Comparison of ENCODE assay signal across 18 cellular contexts in genomic region chr16:75911896-75912295, GRCh38.
DNase-seq lines count a peak whose midpoint lies in the region; ATAC-seq and TF ChIP-seq lines count a peak whose summit lies in the region.
"Had no signal": no experiment of that assay in that cellular context is flagged by ENCODE, and none has a peak within 500 bp of the region (broad histone marks: within the 10 kb centered on the region; RNA-seq: fewer than 3 reads in every experiment).

No MANE protein-coding gene starts in this region.

- H3K27ac ChIP-seq in mesenchymal stem cell (ENCODE audit: low read length, poor library complexity, severe bottlenecking) (no peak overlapping the region), ascending aorta (no peak overlapping the region), colonic mucosa (no peak overlapping the region)
- H3K27ac ChIP-seq: BLaER1 treated with 17β-estradiol and CSF1 and Interleukin-3, amounts not matched to agents 10 nM and 100 nM; C4-2B had no signal

- H3K4me3 ChIP-seq in fibroblast of villous mesenchyme (ENCODE audit: low read depth, low read length) (no peak overlapping the region), mesenchymal stem cell (ENCODE audit: insufficient read depth in 1 of 2, low read depth in 1 of 2, low read length in 2 of 2) (no peak overlapping the region), ascending aorta (no peak overlapping the region), colonic mucosa (no peak overlapping the region)
- H3K4me3 ChIP-seq: BLaER1 treated with 17β-estradiol and CSF1 and Interleukin-3, amounts not matched to agents 10 nM and 100 nM had no signal

- H2AFZ ChIP-seq in mesenchymal stem cell (ENCODE audit: low read depth, low read length): no peak overlapping the region

- no peak overlapping the region for H2BK120ac ChIP-seq in mesenchymal stem cell (ENCODE audit: low read depth, low read length)

- H3K9ac ChIP-seq in mesenchymal stem cell (ENCODE audit: low read length) (no peak overlapping the region), colonic mucosa (ENCODE audit: low read depth in 2 of 2, low read length in 2 of 2) (no peak overlapping the region)
- H3K9ac ChIP-seq: BLaER1 treated with 17β-estradiol and CSF1 and Interleukin-3, amounts not matched to agents 10 nM and 100 nM had no signal

- H3K36me3 ChIP-seq in mesenchymal stem cell (ENCODE audit: control insufficient read depth in 1 of 2, insufficient read depth in 2 of 2, low read depth in 1 of 2, low read length in 2 of 2) (no peaks in the 10 kb centered on the region), ascending aorta (no peaks in the 10 kb centered on the region), colonic mucosa (no peaks in the 10 kb centered on the region)
- H3K36me3 ChIP-seq: BLaER1 treated with 17β-estradiol and CSF1 and Interleukin-3, amounts not matched to agents 10 nM and 100 nM had no signal

- H4K91ac ChIP-seq in mesenchymal stem cell (ENCODE audit: low read length): no peak overlapping the region

- DNase-seq in amniotic epithelial cell (ENCODE audit: low read depth): peak; percentile 88
- DNase-seq in fibroblast of villous mesenchyme (ENCODE audit: low read depth): peak; percentile 52
- peak; percentile 83 for DNase-seq in mesenchymal stem cell
- no peak for DNase-seq in ascending aorta (ENCODE audit: low spot score in 2 of 2)
- no peak for DNase-seq in AG08396 (ENCODE audit: low spot score)
- DNase-seq in colonic mucosa: no peak
- DNase-seq: 8988T; ACHN; AML-193; Caco-2; Calu3; CD4-positive, alpha-beta T cell; CD8-positive, alpha-beta T cell; DMS79 treated with DMSO at 0.1 percent for 48 hours; GF-D8 had no signal

- no peak overlapping the region for H3K18ac ChIP-seq in mesenchymal stem cell (ENCODE audit: low read depth in 1 of 2, low read length in 2 of 2)

- H3K4ac ChIP-seq in mesenchymal stem cell (ENCODE audit: low read depth in 1 of 2, low read length in 2 of 2): no peak overlapping the region

- no peak for ATAC-seq in HG02678 (IDR thresholded peaks at IDR 0.05; ENCODE audit: unreplicated experiment)
- ATAC-seq: CD8-positive, alpha-beta T cell had no signal

- H3K4me2 ChIP-seq in mesenchymal stem cell (ENCODE audit: low read length, poor library complexity, severe bottlenecking): no peak overlapping the region
- H3K4me2 ChIP-seq: BLaER1 treated with 17β-estradiol and CSF1 and Interleukin-3, amounts not matched to agents 10 nM and 100 nM had no signal

- intact Hi-C loops in ascending aorta (cut with DNase I): no loop called here
- intact Hi-C loops in colonic mucosa (cut with DNase I): no loop called here

- 20% methylated on average over 3 of the region's 3 CpGs for WGBS in mesenchymal stem cell

- no peaks in the 10 kb centered on the region for H3K27me3 ChIP-seq in mesenchymal stem cell (ENCODE audit: control insufficient read depth in 1 of 2, insufficient read depth in 1 of 2, low read length in 2 of 2)
- H3K27me3 ChIP-seq in ascending aorta: no peaks in the 10 kb centered on the region
- H3K27me3 ChIP-seq in colonic mucosa: no peaks in the 10 kb centered on the region
- H3K27me3 ChIP-seq: BLaER1 treated with 17β-estradiol and CSF1 and Interleukin-3, amounts not matched to agents 10 nM and 100 nM had no signal

- H3K4me1 ChIP-seq in mesenchymal stem cell (ENCODE audit: control insufficient read depth, insufficient read depth, low read depth, low read length) (no peaks in the 10 kb centered on the region), ascending aorta (no peaks in the 10 kb centered on the region), colonic mucosa (no peaks in the 10 kb centered on the region)
- H3K4me1 ChIP-seq: BLaER1 treated with 17β-estradiol and CSF1 and Interleukin-3, amounts not matched to agents 10 nM and 100 nM; Caco-2 had no signal

- H2AK5ac ChIP-seq in mesenchymal stem cell (ENCODE audit: low read length, severe bottlenecking): no peak overlapping the region

- H2BK12ac ChIP-seq in mesenchymal stem cell (ENCODE audit: low read length in 2 of 2): no peak overlapping the region

- H4K8ac ChIP-seq in mesenchymal stem cell (ENCODE audit: low read length): no peak overlapping the region

- no peak overlapping the region for H3K14ac ChIP-seq in mesenchymal stem cell (ENCODE audit: low read length in 2 of 2)

- TF ChIP-seq CTCF in fibroblast of villous mesenchyme (IDR thresholded peaks at IDR 0.05; ENCODE audit: insufficient read depth, low read depth, low read length) (no peak), ascending aorta (IDR thresholded peaks at IDR 0.05) (no peak), colonic mucosa (IDR thresholded peaks at IDR 0.05) (no peak)

- H2BK5ac ChIP-seq in mesenchymal stem cell (ENCODE audit: low read depth, low read length, poor library complexity, severe bottlenecking): no peak overlapping the region

- H2BK15ac ChIP-seq in mesenchymal stem cell (ENCODE audit: low read depth, poor library complexity, severe bottlenecking): no peak overlapping the region

- no peaks in the 10 kb centered on the region for H3K79me1 ChIP-seq in mesenchymal stem cell (replicated peaks; ENCODE audit: low read length, poor library complexity, severe bottlenecking)

- H3K9me3 ChIP-seq in mesenchymal stem cell (ENCODE audit: control insufficient read depth, low read length): no peaks in the 10 kb centered on the region
- no peaks in the 10 kb centered on the region for H3K9me3 ChIP-seq in ascending aorta
- H3K9me3 ChIP-seq in colonic mucosa: no peaks in the 10 kb centered on the region
- H3K9me3 ChIP-seq: BLaER1 treated with 17β-estradiol and CSF1 and Interleukin-3, amounts not matched to agents 10 nM and 100 nM; Caco-2 had no signal

- no peak overlapping the region for H3K23ac ChIP-seq in mesenchymal stem cell (ENCODE audit: low read length in 2 of 2)

Comparison
In these comparisons a context has a peak if more than half of its experiments do, and no peak if none do; other contexts are left out.
1. DNase-seq: peak in amniotic epithelial cell (single experiment), fibroblast of villous mesenchyme (single experiment) and mesenchymal stem cell (single experiment); none in ascending aorta (0 of 2), AG08396 (single experiment) and colonic mucosa (single experiment).